In genomic region chr9:129276486-129277260, GRCh38 we compare ENCODE assay signal across 14 cellular contexts.
DNase-seq lines count a peak whose midpoint lies in the region; ATAC-seq and TF ChIP-seq lines count a peak whose summit lies in the region.
"Had no signal": no experiment of that assay in that cellular context is flagged by ENCODE, and none has a peak within 500 bp of the region (broad histone marks: within the 10 kb centered on the region; RNA-seq: fewer than 3 reads in every experiment).

No MANE protein-coding gene starts in this region.

- peaks cover 25% of the 10 kb centered on the region for H3K4me1 ChIP-seq in cardiac muscle cell (ENCODE audit: low read depth)
- H3K4me1 ChIP-seq in uterus: no peaks in the 10 kb centered on the region

- H3K27ac Mint-ChIP-seq in chondrocyte (ENCODE audit: unreplicated experiment): no peak overlapping the region
- H3K27ac Mint-ChIP-seq in mesothelial cell of epicardium: peak overlapping the region; percentile 81
- H3K27ac Mint-ChIP-seq: activated naive CD8-positive, alpha-beta T cell treated with anti-CD3 and anti-CD28 coated beads for 36 hours had no signal

- H3K4me1 Mint-ChIP-seq in chondrocyte (ENCODE audit: low read depth) (peaks cover 37% of the 10 kb centered on the region), mesothelial cell of epicardium (peaks cover 36% of the 10 kb centered on the region)

- H3K9me3 Mint-ChIP-seq in chondrocyte (ENCODE audit: low read depth): no peaks in the 10 kb centered on the region
- no peaks in the 10 kb centered on the region for H3K9me3 Mint-ChIP-seq in mesothelial cell of epicardium
- H3K9me3 Mint-ChIP-seq: activated naive CD8-positive, alpha-beta T cell treated with anti-CD3 and anti-CD28 coated beads for 36 hours; central memory CD8-positive, alpha-beta T cell had no signal

- H3K9me3 ChIP-seq in cardiac muscle cell (ENCODE audit: low read depth): no peaks in the 10 kb centered on the region
- no peaks in the 10 kb centered on the region for H3K9me3 ChIP-seq in uterus
- H3K9me3 ChIP-seq: testis had no signal

- intact Hi-C loops in left cardiac atrium (cut with DNase I): no loop called here
- intact Hi-C loops in uterus (cut with DNase I; ENCODE audit: low total_unique reads): no loop called here

- H3K4me3 Mint-ChIP-seq in chondrocyte (ENCODE audit: unreplicated experiment) (no peak overlapping the region), mesothelial cell of epicardium (peak overlapping the region; percentile 1)
- H3K4me3 Mint-ChIP-seq: activated naive CD8-positive, alpha-beta T cell treated with anti-CD3 and anti-CD28 coated beads for 36 hours; central memory CD8-positive, alpha-beta T cell had no signal

- no peak for ATAC-seq in left cardiac atrium
- ATAC-seq: PC-3 had no signal

- no peaks in the 10 kb centered on the region for H3K27me3 Mint-ChIP-seq in chondrocyte (ENCODE audit: low read depth)
- no peaks in the 10 kb centered on the region for H3K27me3 Mint-ChIP-seq in mesothelial cell of epicardium (ENCODE audit: low read depth)
- H3K27me3 Mint-ChIP-seq: activated naive CD8-positive, alpha-beta T cell treated with anti-CD3 and anti-CD28 coated beads for 36 hours had no signal

- TF ChIP-seq POLR2A in uterus (IDR thresholded peaks at IDR 0.05): no peak

- H3K27me3 ChIP-seq in cardiac muscle cell: no peaks in the 10 kb centered on the region
- no peaks in the 10 kb centered on the region for H3K27me3 ChIP-seq in uterus
- H3K27me3 ChIP-seq: testis had no signal

- H3K27ac ChIP-seq in cardiac muscle cell (peak overlapping the region; percentile 74), uterus (no peak overlapping the region)
- H3K27ac ChIP-seq: testis had no signal

- no peak overlapping the region for H3K4me3 ChIP-seq in cardiac muscle cell
- H3K4me3 ChIP-seq in uterus: no peak overlapping the region
- H3K4me3 ChIP-seq: testis had no signal

- H3K36me3 ChIP-seq in cardiac muscle cell: no peaks in the 10 kb centered on the region
- no peaks in the 10 kb centered on the region for H3K36me3 ChIP-seq in uterus

- H3K36me3 Mint-ChIP-seq in chondrocyte (ENCODE audit: low read depth): no peaks in the 10 kb centered on the region
- no peaks in the 10 kb centered on the region for H3K36me3 Mint-ChIP-seq in mesothelial cell of epicardium
- H3K36me3 Mint-ChIP-seq: activated naive CD8-positive, alpha-beta T cell treated with anti-CD3 and anti-CD28 coated beads for 36 hours had no signal

- peak in 1 of 2 donors; percentile 90 for DNase-seq in cardiac muscle cell (ENCODE audit: low read depth in 1 of 2, low spot score in 1 of 2)
- no peak for DNase-seq in left cardiac atrium
- DNase-seq in chondrocyte (ENCODE audit: low spot score): peak; percentile 58
- no peak for DNase-seq in mesothelial cell of epicardium (ENCODE audit: low spot score in 2 of 2, unreplicated experiment in 2 of 2)
- DNase-seq in uterus: peak; percentile 10 to 11
- DNase-seq in cerebellum (ENCODE audit: low spot score): no peak
- no peak for DNase-seq in AG08396 (ENCODE audit: low spot score)
- no peak for DNase-seq in NCI-H1436 (lab: John Stamatoyannopoulos, UW)
- DNase-seq: activated naive CD8-positive, alpha-beta T cell treated with anti-CD3 and anti-CD28 coated beads for 36 hours; NCI-H1436 treated with DMSO at 0.1 percent for 48 hours; NCI-H524; PC-3 had no signal

- no peak for TF ChIP-seq CTCF in cardiac muscle cell (IDR thresholded peaks at IDR 0.05; ENCODE audit: low read depth, low read length)
- no peak for TF ChIP-seq CTCF in chondrocyte (IDR thresholded peaks at IDR 0.05)
- no peak for TF ChIP-seq CTCF in mesothelial cell of epicardium (IDR thresholded peaks at IDR 0.05; ENCODE audit: unreplicated experiment)
- TF ChIP-seq CTCF in uterus (IDR thresholded peaks at IDR 0.05): no peak

Comparison
In these comparisons a context has a peak if more than half of its experiments do, and no peak if none do; other contexts are left out.
1. DNase-seq: peak in chondrocyte (single experiment) and uterus (2 of 2); none in left cardiac atrium (single experiment), mesothelial cell of epicardium (0 of 2), cerebellum (single experiment), AG08396 (single experiment) and NCI-H1436 (single experiment).